In the genomic region with DNA sequence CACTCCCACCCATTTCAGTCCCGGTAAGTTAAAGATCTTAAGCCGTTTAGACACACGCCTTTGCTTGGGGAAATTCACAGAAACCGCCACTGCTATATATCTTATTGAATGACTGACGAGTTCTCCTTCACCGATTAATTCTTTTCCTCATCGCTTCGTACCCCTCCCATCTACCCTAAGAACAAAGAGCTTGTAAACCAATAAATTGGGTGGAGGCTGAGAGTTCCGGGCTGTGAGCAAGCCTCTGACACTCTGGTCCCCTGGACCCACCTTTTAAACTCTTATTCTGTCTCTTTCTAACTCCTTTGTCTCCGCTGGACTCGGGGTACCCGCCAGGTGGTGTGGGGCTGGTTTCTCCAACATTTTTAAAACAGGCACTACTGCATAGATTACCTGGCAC, we compare ENCODE assay signal across 24 cellular contexts.
"Had no signal": no experiment of that assay in that cellular context is flagged by ENCODE, and none has a peak within 500 bp of the region (broad histone marks: within the 10 kb centered on the region; RNA-seq: fewer than 3 reads in every experiment).

No MANE protein-coding gene starts in this region.

- H3K27me3 ChIP-seq: adrenal gland, ascending aorta, esophagus squamous epithelium, gastrocnemius medialis, tibial nerve, vagina had no signal

- H3K27ac ChIP-seq: adrenal gland, ascending aorta, esophagus squamous epithelium, prostate gland, tibial nerve, vagina had no signal

- ATAC-seq: activated T-helper 17 cell treated with anti-CD3 and anti-CD28 coated beads, Interleukin-2, amount 50 U/mL, for 72 hours; gastrocnemius medialis; naive thymus-derived CD4-positive, alpha-beta T cell; right cardiac atrium; stimulated activated effector memory CD8-positive, alpha-beta T cell treated with anti-CD3 and anti-CD28 coated beads, Interleukin-12 subunit alpha, Interleukin-12 subunit beta, amount 100 ng/mL, for 72 hours; stimulated activated naive CD8-positive, alpha-beta T cell treated with anti-CD3 and anti-CD28 coated beads, Interleukin-15, amount 100 ng/mL, for 72 hours had no signal

- H3K9me3 ChIP-seq: adrenal gland, ascending aorta, esophagus squamous epithelium, gastrocnemius medialis, prostate gland, tibial nerve, vagina had no signal

- H3K4me1 ChIP-seq: prostate gland had no signal

- H3K36me3 ChIP-seq: adrenal gland, ascending aorta, esophagus squamous epithelium, gastrocnemius medialis, prostate gland, tibial nerve, vagina had no signal

- H3K27me3 Mint-ChIP-seq: activated naive CD8-positive, alpha-beta T cell; activated T-cell treated with anti-CD3 and anti-CD28 coated beads, Interleukin-2, amount 50 U/mL, for 24 hours; activated T-helper 17 cell treated with anti-CD3 and anti-CD28 coated beads, Interleukin-2, amount 50 U/mL, for 72 hours; central memory CD8-positive, alpha-beta T cell; naive thymus-derived CD4-positive, alpha-beta T cell; stimulated activated naive CD8-positive, alpha-beta T cell treated with anti-CD3 and anti-CD28 coated beads, Interleukin-15, amount 100 ng/mL, for 72 hours had no signal

- H3K9me3 Mint-ChIP-seq: activated T-cell treated with anti-CD3 and anti-CD28 coated beads, Interleukin-2, amount 50 U/mL, for 24 hours; activated T-helper 17 cell treated with anti-CD3 and anti-CD28 coated beads, Interleukin-2, amount 50 U/mL, for 72 hours; central memory CD8-positive, alpha-beta T cell; stimulated activated effector memory CD8-positive, alpha-beta T cell treated with anti-CD3 and anti-CD28 coated beads, Interleukin-12 subunit alpha, Interleukin-12 subunit beta, amount 100 ng/mL, for 72 hours had no signal

- H3K4me3 Mint-ChIP-seq: activated naive CD8-positive, alpha-beta T cell; activated T-cell treated with anti-CD3 and anti-CD28 coated beads, Interleukin-2, amount 50 U/mL, for 24 hours; activated T-helper 17 cell treated with anti-CD3 and anti-CD28 coated beads, Interleukin-2, amount 50 U/mL, for 72 hours; central memory CD8-positive, alpha-beta T cell; stimulated activated effector memory CD8-positive, alpha-beta T cell treated with anti-CD3 and anti-CD28 coated beads, Interleukin-12 subunit alpha, Interleukin-12 subunit beta, amount 100 ng/mL, for 72 hours; stimulated activated naive CD8-positive, alpha-beta T cell treated with anti-CD3 and anti-CD28 coated beads, Interleukin-15, amount 100 ng/mL, for 72 hours; T-helper 2 cell treated with Interferon-gamma antibody and Interleukin-4, amounts not matched to agents 5 μg/mL and 100 μg/mL, for 36 hours had no signal

- DNase-seq: activated CD4-positive, alpha-beta T cell treated with anti-CD3 and anti-CD28 coated beads for 1 hour; activated CD8-positive, alpha-beta memory T cell treated with anti-CD3 and anti-CD28 coated beads for 24 hours; activated CD8-positive, alpha-beta memory T cell treated with anti-CD3 and anti-CD28 coated beads, Interleukin-2, amount 50 U/mL, for 4 hours; activated naive CD4-positive, alpha-beta T cell; activated T-cell treated with anti-CD3 and anti-CD28 coated beads, Interleukin-2, amount 50 U/mL, for 24 hours; adrenal gland; esophagus squamous epithelium; gastrocnemius medialis; head of caudate nucleus; hypothalamus; mesenchymal stem cell; naive thymus-derived CD4-positive, alpha-beta T cell; right cardiac atrium; stimulated activated CD4-positive, alpha-beta T cell treated with anti-CD3 and anti-CD28 coated beads, Interleukin-12 subunit alpha, Interleukin-12 subunit beta, amount 100 ng/mL, for 4 hours; stimulated activated naive CD8-positive, alpha-beta T cell treated with anti-CD3 and anti-CD28 coated beads, Interleukin-15, amount 100 ng/mL, for 72 hours had no signal

- H3K4me3 ChIP-seq: adrenal gland, ascending aorta, esophagus squamous epithelium, gastrocnemius medialis, prostate gland, tibial nerve, vagina had no signal

- H3K27ac Mint-ChIP-seq: activated naive CD8-positive, alpha-beta T cell; activated T-cell treated with anti-CD3 and anti-CD28 coated beads, Interleukin-2, amount 50 U/mL, for 24 hours; activated T-helper 17 cell treated with anti-CD3 and anti-CD28 coated beads, Interleukin-2, amount 50 U/mL, for 72 hours; stimulated activated effector memory CD8-positive, alpha-beta T cell treated with anti-CD3 and anti-CD28 coated beads, Interleukin-12 subunit alpha, Interleukin-12 subunit beta, amount 100 ng/mL, for 72 hours; stimulated activated naive CD8-positive, alpha-beta T cell treated with anti-CD3 and anti-CD28 coated beads, Interleukin-15, amount 100 ng/mL, for 72 hours; T-helper 2 cell treated with Interferon-gamma antibody and Interleukin-4, amounts not matched to agents 5 μg/mL and 100 μg/mL, for 36 hours had no signal
